ENCODE assay signal across 18 cellular contexts in genomic region chr9:125467341-125467740, GRCh38.
"Had no signal": no experiment of that assay in that cellular context is flagged by ENCODE, and none has a peak within 500 bp of the region (broad histone marks: within the 10 kb centered on the region; RNA-seq: fewer than 3 reads in every experiment).

No MANE protein-coding gene starts in this region.

- H3K27ac ChIP-seq: gastrocnemius medialis, lower lobe of right lung, thyroid gland had no signal

- H3K9me3 ChIP-seq: gastrocnemius medialis, lower lobe of right lung, thyroid gland had no signal

- ATAC-seq: activated CD4-positive, alpha-beta T cell treated with anti-CD3 and anti-CD28 coated beads for 36 hours; gastrocnemius medialis; naive thymus-derived CD4-positive, alpha-beta T cell had no signal

- H3K4me1 ChIP-seq: gastrocnemius medialis had no signal

- H3K4me3 ChIP-seq: gastrocnemius medialis, lower lobe of right lung, thyroid gland had no signal

- H3K27me3 ChIP-seq: gastrocnemius medialis, thyroid gland had no signal

- DNase-seq: activated B cell treated with CpG ODN at 0.5 μM for 24 hours; activated CD4-positive, alpha-beta T cell treated with anti-CD3 and anti-CD28 coated beads for 36 hours; activated CD4-positive, alpha-beta T cell treated with anti-CD3 and anti-CD28 coated beads, Interleukin-2, amount 50 U/mL, for 4 hours; activated CD8-positive, alpha-beta memory T cell treated with anti-CD3 and anti-CD28 coated beads for 24 hours; activated CD8-positive, alpha-beta memory T cell treated with anti-CD3 and anti-CD28 coated beads, Interleukin-2, amount 50 U/mL, for 4 hours; activated naive CD4-positive, alpha-beta T cell treated with anti-CD3 and anti-CD28 coated beads for 36 hours; activated naive CD8-positive, alpha-beta T cell treated with anti-CD3 and anti-CD28 coated beads, Interleukin-2, amount 10 ng/mL, durations not matched to agents 7 days and 5 days; activated T-cell treated with anti-CD3 and anti-CD28 coated beads, Interleukin-2, amount 50 U/mL, for 24 hours; amygdala; effector CD8-positive, alpha-beta T cell; gastrocnemius medialis; lower lobe of right lung; naive thymus-derived CD4-positive, alpha-beta T cell; retina; stimulated activated CD4-positive, alpha-beta T cell treated with anti-CD3 and anti-CD28 coated beads, Interleukin-4, amount 100 ng/mL, for 24 hours; stimulated activated naive CD4-positive, alpha-beta T cell treated with Interleukin-2 at 50 U/mL for 16 hours; substantia nigra; thyroid gland had no signal

- H3K36me3 ChIP-seq: gastrocnemius medialis, thyroid gland had no signal
